In genomic region chr21:42411891-42412635, GRCh38 we compare ENCODE assay signal across 1 cellular context.
TF ChIP-seq lines count a peak whose summit lies in the region.

No MANE protein-coding gene starts in this region.

TF ChIP-seq in H1, 55 proteins besides CTCF, POLR2A, EP300 and RAD21:
- TF ChIP-seq ATF2 (IDR thresholded peaks at IDR 0.05; ENCODE audit: low read length) (no peak), BCL11A (IDR thresholded peaks at IDR 0.05; ENCODE audit: low read depth in 2 of 2, low read length in 2 of 2) (no peak), NANOG (IDR thresholded peaks at IDR 0.05; ENCODE audit: insufficient read depth, low read depth, low read length, poor library complexity, severe bottlenecking) (no peak), CBX8 (IDR thresholded peaks at IDR 0.05; ENCODE audit: borderline replicate concordance, low read depth, low read length) (no peak)
TF ChIP-seq in H1: peak in this region for 0.
